15 cellular contexts compared by ENCODE assay signal in genomic region chr20:41230136-41230535, GRCh38.
"Had no signal": no experiment of that assay in that cellular context is flagged by ENCODE, and none has a peak within 500 bp of the region (broad histone marks: within the 10 kb centered on the region; RNA-seq: fewer than 3 reads in every experiment).

No MANE protein-coding gene starts in this region.

- ATAC-seq: activated CD4-positive, CD25-positive, alpha-beta regulatory T cell treated with anti-CD3 and anti-CD28 coated beads, Interleukin-2, amount 50 U/mL, for 24 hours; activated T-cell treated with anti-CD3 and anti-CD28 coated beads, Interleukin-2, amount 50 U/mL, for 4 hours; stimulated activated naive CD8-positive, alpha-beta T cell treated with anti-CD3 and anti-CD28 coated beads, Interleukin-15, Interleukin-2, amounts not matched to agents 100 U/mL and 50 U/mL, for 24 hours had no signal

- H3K27ac ChIP-seq: colonic mucosa had no signal

- H3K4me3 ChIP-seq: colonic mucosa, suprapubic skin had no signal

- H3K9me3 ChIP-seq: colonic mucosa, suprapubic skin had no signal

- DNase-seq: activated CD4-positive, alpha-beta T cell treated with anti-CD3 and anti-CD28 coated beads, Interleukin-2, amount 10 ng/mL, durations not matched to agents 7 days and 5 days; activated CD8-positive, alpha-beta memory T cell treated with anti-CD3 and anti-CD28 coated beads, Interleukin-2, amount 50 U/mL, for 4 hours; activated naive CD4-positive, alpha-beta T cell treated with anti-CD3 and anti-CD28 coated beads, Interleukin-2, amount 10 ng/mL, durations not matched to agents 7 days and 5 days; activated T-cell treated with anti-CD3 and anti-CD28 coated beads, Interleukin-2, amount 50 U/mL, for 4 hours; colonic mucosa; erythroblast; foreskin melanocyte; mesendoderm; nephron progenitor cell; stimulated activated CD4-positive, alpha-beta T cell treated with anti-CD3 and anti-CD28 coated beads, Interleukin-2, amount 100 ng/mL, for 24 hours; stimulated activated naive CD8-positive, alpha-beta T cell treated with anti-CD3 and anti-CD28 coated beads, Interleukin-15, Interleukin-2, amounts not matched to agents 100 U/mL and 50 U/mL, for 24 hours; trophoblast cell had no signal

- H3K36me3 ChIP-seq: colonic mucosa, suprapubic skin had no signal

- FAIRE-seq: endometrium had no signal

- H3K4me1 ChIP-seq: colonic mucosa had no signal

- H3K27me3 ChIP-seq: colonic mucosa, suprapubic skin had no signal
